1 cellular context compared by ENCODE assay signal in the genomic region with DNA sequence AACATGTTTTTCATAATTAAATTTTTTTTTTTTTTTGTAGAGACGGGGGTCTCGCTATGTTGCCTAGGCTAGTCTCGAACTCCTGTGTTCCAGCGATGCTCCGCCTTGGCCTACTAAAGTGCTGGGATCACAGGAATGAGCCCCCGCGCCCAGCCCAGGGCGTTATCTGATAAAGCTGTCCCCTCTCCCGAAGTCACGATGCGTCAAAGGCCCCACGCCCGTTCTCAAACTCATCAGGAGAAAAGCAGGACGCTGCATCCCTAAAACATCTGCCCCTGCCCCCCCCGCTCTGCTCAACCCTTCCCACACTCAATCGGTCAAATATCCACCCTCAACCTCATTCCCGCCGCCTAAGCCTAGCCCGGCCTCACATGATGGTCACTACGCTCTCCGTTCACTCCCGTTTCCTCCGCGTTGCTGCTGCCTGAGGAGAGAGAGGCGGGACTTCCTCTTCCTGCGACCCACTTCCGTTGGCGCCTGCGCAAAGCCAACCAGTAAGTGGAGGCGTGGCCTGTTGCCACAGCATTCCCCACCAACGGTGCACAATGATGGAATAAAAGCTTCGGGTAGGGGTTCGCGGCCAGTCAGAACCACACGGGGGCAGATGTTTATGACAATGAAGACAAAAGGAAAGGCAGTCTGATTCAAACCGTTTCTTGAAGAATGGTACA.
TF ChIP-seq lines count a peak whose summit lies in the region.

A gene (minus strand): TSS at position 438 of the 671 bp plus-strand sequence. CDS start 65 bp downstream, at position 373.

TF ChIP-seq in HepG2, 621 proteins besides CTCF, POLR2A, EP300 and RAD21 (continued from another document and continues in another):
- TF ChIP-seq ZNF782 (CRISPR knock-in tag; IDR thresholded peaks at IDR 0.05; ENCODE audit: borderline replicate concordance): no peak
- TF ChIP-seq, protein P1, sequence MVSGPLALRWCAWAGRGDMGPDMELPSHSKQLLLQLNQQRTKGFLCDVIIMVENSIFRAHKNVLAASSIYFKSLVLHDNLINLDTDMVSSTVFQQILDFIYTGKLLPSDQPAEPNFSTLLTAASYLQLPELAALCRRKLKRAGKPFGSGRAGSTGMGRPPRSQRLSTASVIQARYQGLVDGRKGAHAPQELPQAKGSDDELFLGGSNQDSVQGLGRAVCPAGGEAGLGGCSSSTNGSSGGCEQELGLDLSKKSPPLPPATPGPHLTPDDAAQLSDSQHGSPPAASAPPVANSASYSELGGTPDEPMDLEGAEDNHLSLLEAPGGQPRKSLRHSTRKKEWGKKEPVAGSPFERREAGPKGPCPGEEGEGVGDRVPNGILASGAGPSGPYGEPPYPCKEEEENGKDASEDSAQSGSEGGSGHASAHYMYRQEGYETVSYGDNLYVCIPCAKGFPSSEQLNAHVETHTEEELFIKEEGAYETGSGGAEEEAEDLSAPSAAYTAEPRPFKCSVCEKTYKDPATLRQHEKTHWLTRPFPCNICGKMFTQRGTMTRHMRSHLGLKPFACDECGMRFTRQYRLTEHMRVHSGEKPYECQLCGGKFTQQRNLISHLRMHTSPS (CRISPR knock-in tag; IDR thresholded peaks at IDR 0.05; ENCODE audit: low read depth): no peak
- TF ChIP-seq ZNF205 (CRISPR knock-in tag; IDR thresholded peaks at IDR 0.05): no peak
- TF ChIP-seq FOXP1 (IDR thresholded peaks at IDR 0.05): no peak
- no peak for TF ChIP-seq FOXP1 (CRISPR knock-in tag; IDR thresholded peaks at IDR 0.05)
- TF ChIP-seq SIX1 (CRISPR knock-in tag; IDR thresholded peaks at IDR 0.05; ENCODE audit: borderline replicate concordance): no peak
- TF ChIP-seq, protein P2, sequence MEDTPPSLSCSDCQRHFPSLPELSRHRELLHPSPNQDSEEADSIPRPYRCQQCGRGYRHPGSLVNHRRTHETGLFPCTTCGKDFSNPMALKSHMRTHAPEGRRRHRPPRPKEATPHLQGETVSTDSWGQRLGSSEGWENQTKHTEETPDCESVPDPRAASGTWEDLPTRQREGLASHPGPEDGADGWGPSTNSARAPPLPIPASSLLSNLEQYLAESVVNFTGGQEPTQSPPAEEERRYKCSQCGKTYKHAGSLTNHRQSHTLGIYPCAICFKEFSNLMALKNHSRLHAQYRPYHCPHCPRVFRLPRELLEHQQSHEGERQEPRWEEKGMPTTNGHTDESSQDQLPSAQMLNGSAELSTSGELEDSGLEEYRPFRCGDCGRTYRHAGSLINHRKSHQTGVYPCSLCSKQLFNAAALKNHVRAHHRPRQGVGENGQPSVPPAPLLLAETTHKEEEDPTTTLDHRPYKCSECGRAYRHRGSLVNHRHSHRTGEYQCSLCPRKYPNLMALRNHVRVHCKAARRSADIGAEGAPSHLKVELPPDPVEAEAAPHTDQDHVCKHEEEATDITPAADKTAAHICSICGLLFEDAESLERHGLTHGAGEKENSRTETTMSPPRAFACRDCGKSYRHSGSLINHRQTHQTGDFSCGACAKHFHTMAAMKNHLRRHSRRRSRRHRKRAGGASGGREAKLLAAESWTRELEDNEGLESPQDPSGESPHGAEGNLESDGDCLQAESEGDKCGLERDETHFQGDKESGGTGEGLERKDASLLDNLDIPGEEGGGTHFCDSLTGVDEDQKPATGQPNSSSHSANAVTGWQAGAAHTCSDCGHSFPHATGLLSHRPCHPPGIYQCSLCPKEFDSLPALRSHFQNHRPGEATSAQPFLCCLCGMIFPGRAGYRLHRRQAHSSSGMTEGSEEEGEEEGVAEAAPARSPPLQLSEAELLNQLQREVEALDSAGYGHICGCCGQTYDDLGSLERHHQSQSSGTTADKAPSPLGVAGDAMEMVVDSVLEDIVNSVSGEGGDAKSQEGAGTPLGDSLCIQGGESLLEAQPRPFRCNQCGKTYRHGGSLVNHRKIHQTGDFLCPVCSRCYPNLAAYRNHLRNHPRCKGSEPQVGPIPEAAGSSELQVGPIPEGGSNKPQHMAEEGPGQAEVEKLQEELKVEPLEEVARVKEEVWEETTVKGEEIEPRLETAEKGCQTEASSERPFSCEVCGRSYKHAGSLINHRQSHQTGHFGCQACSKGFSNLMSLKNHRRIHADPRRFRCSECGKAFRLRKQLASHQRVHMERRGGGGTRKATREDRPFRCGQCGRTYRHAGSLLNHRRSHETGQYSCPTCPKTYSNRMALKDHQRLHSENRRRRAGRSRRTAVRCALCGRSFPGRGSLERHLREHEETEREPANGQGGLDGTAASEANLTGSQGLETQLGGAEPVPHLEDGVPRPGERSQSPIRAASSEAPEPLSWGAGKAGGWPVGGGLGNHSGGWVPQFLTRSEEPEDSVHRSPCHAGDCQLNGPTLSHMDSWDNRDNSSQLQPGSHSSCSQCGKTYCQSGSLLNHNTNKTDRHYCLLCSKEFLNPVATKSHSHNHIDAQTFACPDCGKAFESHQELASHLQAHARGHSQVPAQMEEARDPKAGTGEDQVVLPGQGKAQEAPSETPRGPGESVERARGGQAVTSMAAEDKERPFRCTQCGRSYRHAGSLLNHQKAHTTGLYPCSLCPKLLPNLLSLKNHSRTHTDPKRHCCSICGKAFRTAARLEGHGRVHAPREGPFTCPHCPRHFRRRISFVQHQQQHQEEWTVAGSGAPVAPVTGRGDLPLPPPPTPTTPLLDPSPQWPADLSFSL (CRISPR knock-in tag; IDR thresholded peaks at IDR 0.05): no peak
- TF ChIP-seq, protein P3, sequence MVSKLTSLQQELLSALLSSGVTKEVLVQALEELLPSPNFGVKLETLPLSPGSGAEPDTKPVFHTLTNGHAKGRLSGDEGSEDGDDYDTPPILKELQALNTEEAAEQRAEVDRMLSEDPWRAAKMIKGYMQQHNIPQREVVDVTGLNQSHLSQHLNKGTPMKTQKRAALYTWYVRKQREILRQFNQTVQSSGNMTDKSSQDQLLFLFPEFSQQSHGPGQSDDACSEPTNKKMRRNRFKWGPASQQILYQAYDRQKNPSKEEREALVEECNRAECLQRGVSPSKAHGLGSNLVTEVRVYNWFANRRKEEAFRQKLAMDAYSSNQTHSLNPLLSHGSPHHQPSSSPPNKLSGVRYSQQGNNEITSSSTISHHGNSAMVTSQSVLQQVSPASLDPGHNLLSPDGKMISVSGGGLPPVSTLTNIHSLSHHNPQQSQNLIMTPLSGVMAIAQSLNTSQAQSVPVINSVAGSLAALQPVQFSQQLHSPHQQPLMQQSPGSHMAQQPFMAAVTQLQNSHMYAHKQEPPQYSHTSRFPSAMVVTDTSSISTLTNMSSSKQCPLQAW (CRISPR knock-in tag; IDR thresholded peaks at IDR 0.05): 0 out of 2 replicates have a peak, but pooled peaks have one; percentile 54
- no peak for TF ChIP-seq ZNF549 (CRISPR knock-in tag; IDR thresholded peaks at IDR 0.05)
- no peak for TF ChIP-seq ZNF10 (CRISPR knock-in tag; IDR thresholded peaks at IDR 0.05; ENCODE audit: borderline replicate concordance, low read depth)
- no peak for TF ChIP-seq KLF15 (CRISPR knock-in tag; IDR thresholded peaks at IDR 0.05; ENCODE audit: borderline replicate concordance)
- no peak for TF ChIP-seq ATAD3A (CRISPR knock-in tag; IDR thresholded peaks at IDR 0.05)
- TF ChIP-seq NCOA1 (CRISPR knock-in tag; IDR thresholded peaks at IDR 0.05): no peak
- TF ChIP-seq, protein P4, sequence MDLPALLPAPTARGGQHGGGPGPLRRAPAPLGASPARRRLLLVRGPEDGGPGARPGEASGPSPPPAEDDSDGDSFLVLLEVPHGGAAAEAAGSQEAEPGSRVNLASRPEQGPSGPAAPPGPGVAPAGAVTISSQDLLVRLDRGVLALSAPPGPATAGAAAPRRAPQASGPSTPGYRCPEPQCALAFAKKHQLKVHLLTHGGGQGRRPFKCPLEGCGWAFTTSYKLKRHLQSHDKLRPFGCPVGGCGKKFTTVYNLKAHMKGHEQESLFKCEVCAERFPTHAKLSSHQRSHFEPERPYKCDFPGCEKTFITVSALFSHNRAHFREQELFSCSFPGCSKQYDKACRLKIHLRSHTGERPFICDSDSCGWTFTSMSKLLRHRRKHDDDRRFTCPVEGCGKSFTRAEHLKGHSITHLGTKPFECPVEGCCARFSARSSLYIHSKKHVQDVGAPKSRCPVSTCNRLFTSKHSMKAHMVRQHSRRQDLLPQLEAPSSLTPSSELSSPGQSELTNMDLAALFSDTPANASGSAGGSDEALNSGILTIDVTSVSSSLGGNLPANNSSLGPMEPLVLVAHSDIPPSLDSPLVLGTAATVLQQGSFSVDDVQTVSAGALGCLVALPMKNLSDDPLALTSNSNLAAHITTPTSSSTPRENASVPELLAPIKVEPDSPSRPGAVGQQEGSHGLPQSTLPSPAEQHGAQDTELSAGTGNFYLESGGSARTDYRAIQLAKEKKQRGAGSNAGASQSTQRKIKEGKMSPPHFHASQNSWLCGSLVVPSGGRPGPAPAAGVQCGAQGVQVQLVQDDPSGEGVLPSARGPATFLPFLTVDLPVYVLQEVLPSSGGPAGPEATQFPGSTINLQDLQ (CRISPR knock-in tag; IDR thresholded peaks at IDR 0.05): no peak
- TF ChIP-seq ZNF558 (CRISPR knock-in tag; IDR thresholded peaks at IDR 0.05; ENCODE audit: borderline replicate concordance): no peak; the same call in 1 of the 2 replicates
- TF ChIP-seq, protein P5, sequence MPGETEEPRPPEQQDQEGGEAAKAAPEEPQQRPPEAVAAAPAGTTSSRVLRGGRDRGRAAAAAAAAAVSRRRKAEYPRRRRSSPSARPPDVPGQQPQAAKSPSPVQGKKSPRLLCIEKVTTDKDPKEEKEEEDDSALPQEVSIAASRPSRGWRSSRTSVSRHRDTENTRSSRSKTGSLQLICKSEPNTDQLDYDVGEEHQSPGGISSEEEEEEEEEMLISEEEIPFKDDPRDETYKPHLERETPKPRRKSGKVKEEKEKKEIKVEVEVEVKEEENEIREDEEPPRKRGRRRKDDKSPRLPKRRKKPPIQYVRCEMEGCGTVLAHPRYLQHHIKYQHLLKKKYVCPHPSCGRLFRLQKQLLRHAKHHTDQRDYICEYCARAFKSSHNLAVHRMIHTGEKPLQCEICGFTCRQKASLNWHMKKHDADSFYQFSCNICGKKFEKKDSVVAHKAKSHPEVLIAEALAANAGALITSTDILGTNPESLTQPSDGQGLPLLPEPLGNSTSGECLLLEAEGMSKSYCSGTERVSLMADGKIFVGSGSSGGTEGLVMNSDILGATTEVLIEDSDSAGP (CRISPR knock-in tag; IDR thresholded peaks at IDR 0.05; ENCODE audit: borderline replicate concordance): peak; percentile 52; the same call in 1 of the 2 replicates
- TF ChIP-seq, protein P6, sequence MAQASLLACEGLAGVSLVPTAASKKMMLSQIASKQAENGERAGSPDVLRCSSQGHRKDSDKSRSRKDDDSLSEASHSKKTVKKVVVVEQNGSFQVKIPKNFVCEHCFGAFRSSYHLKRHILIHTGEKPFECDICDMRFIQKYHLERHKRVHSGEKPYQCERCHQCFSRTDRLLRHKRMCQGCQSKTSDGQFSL (CRISPR knock-in tag; IDR thresholded peaks at IDR 0.05): no peak
- TF ChIP-seq, protein P7, sequence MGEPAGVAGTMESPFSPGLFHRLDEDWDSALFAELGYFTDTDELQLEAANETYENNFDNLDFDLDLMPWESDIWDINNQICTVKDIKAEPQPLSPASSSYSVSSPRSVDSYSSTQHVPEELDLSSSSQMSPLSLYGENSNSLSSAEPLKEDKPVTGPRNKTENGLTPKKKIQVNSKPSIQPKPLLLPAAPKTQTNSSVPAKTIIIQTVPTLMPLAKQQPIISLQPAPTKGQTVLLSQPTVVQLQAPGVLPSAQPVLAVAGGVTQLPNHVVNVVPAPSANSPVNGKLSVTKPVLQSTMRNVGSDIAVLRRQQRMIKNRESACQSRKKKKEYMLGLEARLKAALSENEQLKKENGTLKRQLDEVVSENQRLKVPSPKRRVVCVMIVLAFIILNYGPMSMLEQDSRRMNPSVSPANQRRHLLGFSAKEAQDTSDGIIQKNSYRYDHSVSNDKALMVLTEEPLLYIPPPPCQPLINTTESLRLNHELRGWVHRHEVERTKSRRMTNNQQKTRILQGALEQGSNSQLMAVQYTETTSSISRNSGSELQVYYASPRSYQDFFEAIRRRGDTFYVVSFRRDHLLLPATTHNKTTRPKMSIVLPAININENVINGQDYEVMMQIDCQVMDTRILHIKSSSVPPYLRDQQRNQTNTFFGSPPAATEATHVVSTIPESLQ (CRISPR knock-in tag; conservative IDR thresholded peaks at IDR 0.05): no peak
- no peak for TF ChIP-seq SETDB1 (CRISPR knock-in tag; IDR thresholded peaks at IDR 0.05; ENCODE audit: borderline replicate concordance)
- TF ChIP-seq ADNP (CRISPR knock-in tag; IDR thresholded peaks at IDR 0.05): no peak
- TF ChIP-seq RARG (CRISPR knock-in tag; IDR thresholded peaks at IDR 0.05; ENCODE audit: low read depth): 0 out of 2 replicates have a peak, but pooled peaks have one; percentile 25
- TF ChIP-seq NR2F2 (IDR thresholded peaks at IDR 0.05; ENCODE audit: borderline replicate concordance, low read depth): no peak; the same call in 1 of the 2 replicates
- TF ChIP-seq IRX3 (CRISPR knock-in tag; IDR thresholded peaks at IDR 0.05; ENCODE audit: borderline replicate concordance, low read depth): peak; percentile 25; the same call in 1 of the 2 replicates
- no peak for TF ChIP-seq ZNF629 (CRISPR knock-in tag; conservative IDR thresholded peaks at IDR 0.05)
- TF ChIP-seq, protein P8, sequence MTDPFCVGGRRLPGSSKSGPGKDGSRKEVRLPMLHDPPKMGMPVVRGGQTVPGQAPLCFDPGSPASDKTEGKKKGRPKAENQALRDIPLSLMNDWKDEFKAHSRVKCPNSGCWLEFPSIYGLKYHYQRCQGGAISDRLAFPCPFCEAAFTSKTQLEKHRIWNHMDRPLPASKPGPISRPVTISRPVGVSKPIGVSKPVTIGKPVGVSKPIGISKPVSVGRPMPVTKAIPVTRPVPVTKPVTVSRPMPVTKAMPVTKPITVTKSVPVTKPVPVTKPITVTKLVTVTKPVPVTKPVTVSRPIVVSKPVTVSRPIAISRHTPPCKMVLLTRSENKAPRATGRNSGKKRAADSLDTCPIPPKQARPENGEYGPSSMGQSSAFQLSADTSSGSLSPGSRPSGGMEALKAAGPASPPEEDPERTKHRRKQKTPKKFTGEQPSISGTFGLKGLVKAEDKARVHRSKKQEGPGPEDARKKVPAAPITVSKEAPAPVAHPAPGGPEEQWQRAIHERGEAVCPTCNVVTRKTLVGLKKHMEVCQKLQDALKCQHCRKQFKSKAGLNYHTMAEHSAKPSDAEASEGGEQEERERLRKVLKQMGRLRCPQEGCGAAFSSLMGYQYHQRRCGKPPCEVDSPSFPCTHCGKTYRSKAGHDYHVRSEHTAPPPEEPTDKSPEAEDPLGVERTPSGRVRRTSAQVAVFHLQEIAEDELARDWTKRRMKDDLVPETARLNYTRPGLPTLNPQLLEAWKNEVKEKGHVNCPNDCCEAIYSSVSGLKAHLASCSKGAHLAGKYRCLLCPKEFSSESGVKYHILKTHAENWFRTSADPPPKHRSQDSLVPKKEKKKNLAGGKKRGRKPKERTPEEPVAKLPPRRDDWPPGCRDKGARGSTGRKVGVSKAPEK (CRISPR knock-in tag; IDR thresholded peaks at IDR 0.05; ENCODE audit: borderline replicate concordance): no peak
- TF ChIP-seq SP2 (CRISPR knock-in tag; IDR thresholded peaks at IDR 0.05): peak; percentile 88
- TF ChIP-seq PHF20 (CRISPR knock-in tag; IDR thresholded peaks at IDR 0.05): peak; percentile 89
- TF ChIP-seq U2AF1 (optimal IDR thresholded peaks at IDR 0.05; ENCODE audit: low read depth, low read length): no peak
